In genomic region chr1:154479764-154480421, GRCh38 we compare ENCODE assay signal across 8 cellular contexts. TPM values are rescaled to one million over a fixed set of nuclear protein-coding genes. Genes with fewer than 3 reads are reported as not detected.
DNase-seq lines count a peak whose midpoint lies in the region; TF ChIP-seq lines count a peak whose summit lies in the region.

No MANE protein-coding gene starts in this region.

- H3K4me3 Mint-ChIP-seq in Caco-2 (ENCODE audit: unreplicated experiment) = no peak overlapping the region
- H3K4me3 Mint-ChIP-seq in mesothelial cell of epicardium = no peak overlapping the region

- BruUV-seq in Caco-2 (replicated peaks; lab: Mats Ljungman, UMichigan) = no TSS peak

- no peaks in the 10 kb centered on the region for H3K36me3 ChIP-seq in Caco-2 (ENCODE audit: control insufficient read depth, insufficient read depth, low read length)
- no peaks in the 10 kb centered on the region for H3K36me3 ChIP-seq in effector memory CD4-positive, alpha-beta T cell (ENCODE audit: control insufficient read depth, insufficient read depth, low read length)

- H3K27ac Mint-ChIP-seq in Caco-2 (ENCODE audit: unreplicated experiment) (no peak overlapping the region), mesothelial cell of epicardium (no peak overlapping the region)

- CTCF ChIA-PET in Caco-2 (lab: Charles Lee) = interaction anchor here (0.6 to 3.3 kb wide), 11 partner anchors 8 to 399 kb away, joined by 3 to 44 read pairs (median 3); partner anchors contain the start of gene CHRNB2

- H3K27me3 Mint-ChIP-seq in Caco-2 (ENCODE audit: insufficient read depth, unreplicated experiment) (no peaks in the 10 kb centered on the region), mesothelial cell of epicardium (ENCODE audit: low read depth) (no peaks in the 10 kb centered on the region)

- H3K4me1 ChIP-seq in Caco-2 = no peaks in the 10 kb centered on the region
- no peaks in the 10 kb centered on the region for H3K4me1 ChIP-seq in effector memory CD4-positive, alpha-beta T cell (ENCODE audit: control insufficient read depth, insufficient read depth, low read length, poor library complexity, severe bottlenecking)

- no peaks in the 10 kb centered on the region for H3K4me1 Mint-ChIP-seq in Caco-2 (ENCODE audit: low read depth, unreplicated experiment)
- peaks cover 4% of the 10 kb centered on the region for H3K4me1 Mint-ChIP-seq in mesothelial cell of epicardium

- H3K4me3 ChIP-seq in Caco-2 (ENCODE audit: low read depth, low read length) = no peak overlapping the region
- H3K4me3 ChIP-seq in effector memory CD4-positive, alpha-beta T cell (ENCODE audit: insufficient read depth, low read depth, low read length, poor library complexity, severe bottlenecking) = no peak overlapping the region

- H3K36me3 Mint-ChIP-seq in Caco-2 (ENCODE audit: insufficient read depth, unreplicated experiment) = no peaks in the 10 kb centered on the region
- no peaks in the 10 kb centered on the region for H3K36me3 Mint-ChIP-seq in mesothelial cell of epicardium

- POLR2A ChIA-PET in Caco-2 (lab: Charles Lee) = no interaction called here

- no peaks in the 10 kb centered on the region for H3K9me3 ChIP-seq in Caco-2
- no peaks in the 10 kb centered on the region for H3K9me3 ChIP-seq in effector memory CD4-positive, alpha-beta T cell (ENCODE audit: control insufficient read depth, low read length)

- intact Hi-C loops in Caco-2 (cut with micrococcal nuclease; ENCODE audit: unreplicated experiment) = loop anchor here (1.0 to 10.0 kb wide), 7 partner anchors 61 to 395 kb away; partner anchors contain the start of genes IL6R and KCNN3

- TF ChIP-seq CTCF in Caco-2 (IDR thresholded peaks at IDR 0.05; ENCODE audit: insufficient read depth in 1 of 2, low read depth in 1 of 2, low read length in 1 of 2, severe bottlenecking in 1 of 2, unreplicated experiment in 1 of 2) (peak; percentile 78 to 85), mesothelial cell of epicardium (IDR thresholded peaks at IDR 0.05; ENCODE audit: unreplicated experiment) (peak; percentile 78)

- DNase-seq in Caco-2 (peak; percentile 66 to 86), HK-2 (ENCODE audit: unreplicated experiment) (peak; percentile 77), NCI-H748 treated with DMSO at 0.1 percent for 48 hours (lab: John Stamatoyannopoulos, UW) (peak; percentile 71), mesothelial cell of epicardium (ENCODE audit: low spot score in 2 of 2, unreplicated experiment in 2 of 2) (peak in 1 of 2 experiments; percentile 63), cortex of kidney (lab: John Stamatoyannopoulos, UW) (no peak)
- DNase-seq in activated CD4-positive, alpha-beta T cell treated with anti-CD3 and anti-CD28 coated beads, Interleukin-2, amount 50 U/mL, for 1 hour = peak; percentile 43
- peak in 2 of 3 donors; percentile 33 to 43 for DNase-seq in effector memory CD4-positive, alpha-beta T cell
- peak; percentile 25 for DNase-seq in stimulated activated naive CD4-positive, alpha-beta T cell treated with Interleukin-2 at 50 U/mL for 16 hours (lab: John Stamatoyannopoulos, UW)

- no peak overlapping the region for H3K27ac ChIP-seq in effector memory CD4-positive, alpha-beta T cell (ENCODE audit: insufficient read depth, low read length, poor library complexity, severe bottlenecking)

- H3K9me3 Mint-ChIP-seq in Caco-2 (ENCODE audit: unreplicated experiment) = no peaks in the 10 kb centered on the region
- H3K9me3 Mint-ChIP-seq in mesothelial cell of epicardium = no peaks in the 10 kb centered on the region

- no peaks in the 10 kb centered on the region for H3K27me3 ChIP-seq in Caco-2 (replicated peaks; ENCODE audit: control insufficient read depth, insufficient read depth, low read length)
- no peaks in the 10 kb centered on the region for H3K27me3 ChIP-seq in effector memory CD4-positive, alpha-beta T cell (replicated peaks; ENCODE audit: control insufficient read depth, insufficient read depth, low read length, poor library complexity, severe bottlenecking)

RNA-seq across cellular contexts. Expression of gene TDRD10, which starts 22.1 kb away (rescaled TPM):
- total RNA-seq in Caco-2 (2022) (not detected in 2 replicates), mesothelial cell of epicardium (0.18 to 0.69 TPM (median 0.31 TPM) in 3 replicates)

RNA-seq across cellular contexts. Expression of gene SHE, which starts 22.3 kb away (rescaled TPM):
- 0.07 TPM in 1 of 2 replicates, not detected in the other for total RNA-seq in Caco-2 (2022)
- 0.29 to 0.54 TPM (median 0.47 TPM) in 3 replicates for total RNA-seq in mesothelial cell of epicardium
